10 cellular contexts compared by ENCODE assay signal in genomic region chr4:128228021-128228571, GRCh38. TPM values are rescaled to one million over a fixed set of nuclear protein-coding genes. Genes with fewer than 3 reads are reported as not detected.
DNase-seq lines count a peak whose midpoint lies in the region; ATAC-seq, FAIRE-seq and TF ChIP-seq lines count a peak whose summit lies in the region.
"Had no signal": no experiment of that assay in that cellular context is flagged by ENCODE, and none has a peak within 500 bp of the region (broad histone marks: within the 10 kb centered on the region; RNA-seq: fewer than 3 reads in every experiment).

No MANE protein-coding gene starts in this region.

- no peak overlapping the region for H3K9ac ChIP-seq in keratinocyte (ENCODE audit: control insufficient read depth, extremely low read depth, insufficient read depth, low read length)

- H2AFZ ChIP-seq in PC-9 (no peak overlapping the region), keratinocyte (ENCODE audit: control insufficient read depth, low read length) (no peak overlapping the region)

- H3K9me3 ChIP-seq in PC-9 (ENCODE audit: insufficient read depth, low read depth) (no peaks in the 10 kb centered on the region), keratinocyte (ENCODE audit: control insufficient read depth, low read depth, low read length) (no peaks in the 10 kb centered on the region), upper lobe of right lung (no peaks in the 10 kb centered on the region)
- H3K9me3 ChIP-seq: upper lobe of left lung had no signal

- peaks cover 17% of the 10 kb centered on the region for H3K4me1 ChIP-seq in PC-9 (replicated peaks; ENCODE audit: insufficient read depth)
- H3K4me1 ChIP-seq in keratinocyte (ENCODE audit: control insufficient read depth, extremely low read depth, insufficient read depth, low read length) = no peaks in the 10 kb centered on the region
- no peaks in the 10 kb centered on the region for H3K4me1 ChIP-seq in upper lobe of right lung

- H3K4me2 ChIP-seq in PC-9 (peak overlapping the region; percentile 46), keratinocyte (ENCODE audit: control insufficient read depth, extremely low read depth, insufficient read depth, low read depth, low read length) (no peak overlapping the region)

- dilution Hi-C loops in keratinocyte (cut with MboI; ENCODE audit: extremely low pct_ligation_motif_present, low sequenced_read_pairs) = no loop called here

- H3F3A ChIP-seq in PC-9 (ENCODE audit: insufficient read depth, low read depth) = peaks cover 8% of the 10 kb centered on the region; the same call in 1 of the 2 replicates

- H3K27me3 ChIP-seq in PC-9 (ENCODE audit: insufficient read depth, low read depth) = no peaks in the 10 kb centered on the region
- no peaks in the 10 kb centered on the region for H3K27me3 ChIP-seq in keratinocyte (ENCODE audit: control insufficient read depth, extremely low read depth, insufficient read depth, low read length)
- no peaks in the 10 kb centered on the region for H3K27me3 ChIP-seq in upper lobe of right lung
- H3K27me3 ChIP-seq: upper lobe of left lung had no signal

- H3K9me1 ChIP-seq in keratinocyte (ENCODE audit: control insufficient read depth, extremely low read depth, insufficient read depth, low read length) = no peaks in the 10 kb centered on the region

- peak; percentile 55 for ATAC-seq in upper lobe of right lung
- ATAC-seq in HG02623 (IDR thresholded peaks at IDR 0.05; ENCODE audit: unreplicated experiment) = no peak
- no peak for ATAC-seq in HG03521 (IDR thresholded peaks at IDR 0.05; ENCODE audit: unreplicated experiment)
- ATAC-seq: natural killer cell treated with Interleukin-12 subunit alpha and Interleukin-12 subunit beta and Interleukin-15 and Interleukin-18, amount 100 ng/mL, for 72 hours had no signal

- H4K20me1 ChIP-seq in PC-9 (ENCODE audit: insufficient read depth) (no peaks in the 10 kb centered on the region), keratinocyte (ENCODE audit: control insufficient read depth, extremely low read depth, insufficient read depth, low read length) (no peaks in the 10 kb centered on the region)

- POLR2A ChIA-PET in PC-9 (lab: Charles Lee; ENCODE audit: unreplicated experiment) = interaction anchor here (0.5 kb wide), 1 partner anchor 22 kb away, joined by 4 read pairs; no protein-coding TSS in a partner anchor

- intact Hi-C loops in PC-9 (cut with micrococcal nuclease; ENCODE audit: unreplicated experiment) = loop anchor here (1.0 to 5.0 kb wide), 6 partner anchors 13 to 299 kb away; partner anchors contain the start of genes LARP1B and PGRMC2
- intact Hi-C loops in upper lobe of right lung (cut with DNase I) = no loop called here

- CTCF ChIA-PET in PC-9 (lab: Charles Lee) = no interaction called here

- TF ChIP-seq CTCF in PC-9 (conservative IDR thresholded peaks at IDR 0.05) (no peak), keratinocyte (optimal IDR thresholded peaks at IDR 0.05 in 1 of 3, IDR thresholded peaks at IDR 0.05 in 1 of 3, conservative IDR thresholded peaks at IDR 0.05 in 1 of 3; ENCODE audit: extremely low read depth in 1 of 3, insufficient read depth in 2 of 3, low read length in 3 of 3) (no peak), upper lobe of right lung (IDR thresholded peaks at IDR 0.05) (no peak)

- DNase-seq in SIG-M5 treated with dmso at 0.1 percent for 504 hours (lab: John Stamatoyannopoulos, UW; ENCODE audit: unreplicated experiment) = peak; percentile 37
- no peak for DNase-seq in SIG-M5 (lab: John Stamatoyannopoulos, UW)
- peak; percentile 73 to 76 for DNase-seq in PC-9
- no peak for DNase-seq in keratinocyte (ENCODE audit: low read depth, low spot score)
- DNase-seq in upper lobe of right lung = no peak
- no peak for DNase-seq in stimulated activated CD4-positive, alpha-beta T cell treated with anti-CD3 and anti-CD28 coated beads, Interleukin-12 subunit alpha, Interleukin-12 subunit beta, amount 100 ng/mL, for 4 hours
- DNase-seq: upper lobe of left lung had no signal

- H3K27ac ChIP-seq in PC-9 (peak overlapping the region; percentile 51), keratinocyte (ENCODE audit: control insufficient read depth, insufficient read depth, low read length) (no peak overlapping the region), upper lobe of right lung (no peak overlapping the region)
- H3K27ac ChIP-seq: upper lobe of left lung had no signal

- H3K4me3 ChIP-seq in PC-9 (no peak overlapping the region), keratinocyte (ENCODE audit: control insufficient read depth in 2 of 3, extremely low read depth in 1 of 3, insufficient read depth in 2 of 3, low read depth in 1 of 3, low read length in 3 of 3) (no peak overlapping the region), upper lobe of right lung (no peak overlapping the region)
- H3K4me3 ChIP-seq: upper lobe of left lung had no signal

- no peaks in the 10 kb centered on the region; the same call in 1 of the 2 replicates for H3K9me2 ChIP-seq in PC-9 (ENCODE audit: insufficient read depth)

- H3K79me2 ChIP-seq in PC-9 (ENCODE audit: low read depth) = no peaks in the 10 kb centered on the region
- no peaks in the 10 kb centered on the region for H3K79me2 ChIP-seq in keratinocyte (ENCODE audit: control insufficient read depth, insufficient read depth, low read length)

- peak; percentile 23 for FAIRE-seq in keratinocyte (lab: Jason Lieb, UNC)

- BruUV-seq in PC-9 (replicated peaks; lab: Mats Ljungman, UMichigan) = no TSS peak

- H3K36me3 ChIP-seq in PC-9 (ENCODE audit: low read depth) (no peaks in the 10 kb centered on the region), keratinocyte (ENCODE audit: control insufficient read depth in 2 of 2, extremely low read depth in 1 of 2, insufficient read depth in 2 of 2, low read length in 2 of 2) (no peaks in the 10 kb centered on the region), upper lobe of right lung (no peaks in the 10 kb centered on the region)
- H3K36me3 ChIP-seq: upper lobe of left lung had no signal

RNA-seq across cellular contexts. Expression of gene PGRMC2, which starts 59.5 kb away (rescaled TPM):
- total RNA-seq in PC-9 (2021) (51.7 and 105 TPM in 2 replicates), upper lobe of right lung (63.0 TPM)
- polyA plus RNA-seq in keratinocyte = 14.6 to 26.7 TPM (median 20.0 TPM) in 3 replicates
- 67.5 TPM for polyA plus RNA-seq in keratinocyte (2011; ENCODE audit: low read depth)
- 13.3 and 27.2 TPM in 2 replicates for polyA plus RNA-seq in keratinocyte (2011; cell fraction: cytosol; rRNA removed)
- polyA plus RNA-seq in keratinocyte (2011; cell fraction: nucleus; rRNA removed) = 35.7 and 49.7 TPM in 2 replicates
- 64.0 and 95.7 TPM in 2 replicates for polyA plus RNA-seq in keratinocyte (2012; ENCODE audit: low replicate concordance)
- 1.8 to 5.7 TPM (median 2.0 TPM) in 3 replicates for polyA minus RNA-seq in keratinocyte
- polyA minus RNA-seq in keratinocyte (2011; cell fraction: cytosol; rRNA and poly(A)+ RNA removed) = 9.0 TPM
- 7.6 and 14.6 TPM in 2 replicates for polyA minus RNA-seq in keratinocyte (2011; cell fraction: nucleus; rRNA and poly(A)+ RNA removed)

Comparison
In these comparisons a context has a peak if more than half of its experiments do, and no peak if none do; other contexts are left out.
1. DNase-seq: peak in SIG-M5 treated with dmso at 0.1 percent for 504 hours (single experiment) and PC-9 (2 of 2); none in SIG-M5 (single experiment), keratinocyte (single experiment), upper lobe of right lung (single experiment) and stimulated activated CD4-positive, alpha-beta T cell treated with anti-CD3 and anti-CD28 coated beads, Interleukin-12 subunit alpha, Interleukin-12 subunit beta, amount 100 ng/mL, for 4 hours (single experiment).